ENCODE assay signal across 10 cellular contexts in genomic region chr20:49823152-49823847, GRCh38. TPM values are rescaled to one million over a fixed set of nuclear protein-coding genes. Genes with fewer than 3 reads are reported as not detected.
DNase-seq lines count a peak whose midpoint lies in the region; ATAC-seq and TF ChIP-seq lines count a peak whose summit lies in the region.
"Had no signal": no experiment of that assay in that cellular context is flagged by ENCODE, and none has a peak within 500 bp of the region (broad histone marks: within the 10 kb centered on the region; RNA-seq: fewer than 3 reads in every experiment).

No MANE protein-coding gene starts in this region.

- peak overlapping the region; percentile 69 for H3K27ac Mint-ChIP-seq in CD4-positive, alpha-beta T cell
- peak overlapping the region; percentile 68 for H3K27ac Mint-ChIP-seq in activated naive CD8-positive, alpha-beta T cell treated with anti-CD3 and anti-CD28 coated beads, Interleukin-2, amount 50 U/mL, for 24 hours
- H3K27ac Mint-ChIP-seq in naive B cell: peak overlapping the region; percentile 64 to 89 (median 74)

- no peak for TF ChIP-seq CTCF in CD4-positive, alpha-beta T cell (IDR thresholded peaks at IDR 0.05)
- no peak for TF ChIP-seq CTCF in adrenal gland (IDR thresholded peaks at IDR 0.05)

- DNase-seq in CD4-positive, alpha-beta T cell: no peak
- no peak for DNase-seq in activated naive CD8-positive, alpha-beta T cell treated with anti-CD3 and anti-CD28 coated beads, Interleukin-2, amount 50 U/mL, for 24 hours
- DNase-seq in naive B cell (peak; percentile 32), DMS79 treated with DMSO at 0.1 percent for 48 hours (lab: John Stamatoyannopoulos, UW) (no peak), T1000 (lab: John Stamatoyannopoulos, UW) (no peak), cerebellum (ENCODE audit: low spot score) (no peak), adrenal gland (no peak)
- DNase-seq: Karpas-422, T-helper 9 cell had no signal

- H3K27ac ChIP-seq in CD4-positive, alpha-beta T cell (ENCODE audit: low read depth, low read length): peak overlapping the region; percentile 57
- H3K27ac ChIP-seq in KOPT-K1 (ENCODE audit: low read depth, low read length, poor library complexity, severe bottlenecking) (peak overlapping the region; percentile 73), adrenal gland (peak overlapping the region in 2 of 5 donors; percentile 1 to 26)

- POLR2A ChIA-PET in CD4-positive, alpha-beta T cell (lab: Charles Lee): interaction anchor here (0.6 to 2.6 kb wide), 3 partner anchors 10 to 855 kb away, joined by 3 to 18 read pairs (median 3); partner anchors contain the start of gene SLC9A8

- CTCF ChIA-PET in CD4-positive, alpha-beta T cell (lab: Charles Lee): interaction anchor here (0.7 kb wide), 1 partner anchor 22 kb away, joined by 3 read pairs; no protein-coding TSS in a partner anchor

- no peaks in the 10 kb centered on the region for H3K9me3 ChIP-seq in CD4-positive, alpha-beta T cell (ENCODE audit: control insufficient read depth, low read length)
- H3K9me3 ChIP-seq in KOPT-K1 (ENCODE audit: insufficient read depth, low read length, poor library complexity, severe bottlenecking) (no peaks in the 10 kb centered on the region), adrenal gland (replicated peaks in 1 of 3) (no peaks in the 10 kb centered on the region)

- H3K9me3 Mint-ChIP-seq in CD4-positive, alpha-beta T cell: no peaks in the 10 kb centered on the region
- H3K9me3 Mint-ChIP-seq in activated naive CD8-positive, alpha-beta T cell treated with anti-CD3 and anti-CD28 coated beads, Interleukin-2, amount 50 U/mL, for 24 hours: no peaks in the 10 kb centered on the region
- no peaks in the 10 kb centered on the region for H3K9me3 Mint-ChIP-seq in naive B cell

- intact Hi-C loops in CD4-positive, alpha-beta T cell (cut with DNase I, micrococcal nuclease): no loop called here
- intact Hi-C loops in adrenal gland (cut with DNase I): loop anchor here in 1 of 2 donors (10.0 kb wide), 1 partner anchor 108 kb away; the partner anchor contains the start of gene B4GALT5

- peaks cover 77% of the 10 kb centered on the region for H3K36me3 Mint-ChIP-seq in CD4-positive, alpha-beta T cell (ENCODE audit: low read depth)
- peaks cover 50% of the 10 kb centered on the region for H3K36me3 Mint-ChIP-seq in activated naive CD8-positive, alpha-beta T cell treated with anti-CD3 and anti-CD28 coated beads, Interleukin-2, amount 50 U/mL, for 24 hours (ENCODE audit: low read depth)
- H3K36me3 Mint-ChIP-seq in naive B cell: peaks cover 9% of the 10 kb centered on the region in 2 donors

- TF ChIP-seq POLR2A in adrenal gland (IDR thresholded peaks at IDR 0.05): no peak

- H3K4me1 Mint-ChIP-seq in CD4-positive, alpha-beta T cell (ENCODE audit: low read depth): peaks cover 54% of the 10 kb centered on the region
- peaks cover 48% of the 10 kb centered on the region for H3K4me1 Mint-ChIP-seq in activated naive CD8-positive, alpha-beta T cell treated with anti-CD3 and anti-CD28 coated beads, Interleukin-2, amount 50 U/mL, for 24 hours
- peaks cover 25 to 41% (median 39%) of the 10 kb centered on the region in 3 donors for H3K4me1 Mint-ChIP-seq in naive B cell

- WGBS in adrenal gland, 4 donors: 31 to 48% (median 44%) methylated on average over 2 of the region's 2 CpGs

- H3K4me1 ChIP-seq in adrenal gland (replicated peaks in 1 of 2): peaks cover 7 to 25% of the 10 kb centered on the region in 2 donors

- no peaks in the 10 kb centered on the region for H3K27me3 Mint-ChIP-seq in CD4-positive, alpha-beta T cell
- no peaks in the 10 kb centered on the region for H3K27me3 Mint-ChIP-seq in activated naive CD8-positive, alpha-beta T cell treated with anti-CD3 and anti-CD28 coated beads, Interleukin-2, amount 50 U/mL, for 24 hours
- H3K27me3 Mint-ChIP-seq in naive B cell: no peaks in the 10 kb centered on the region

- H3K36me3 ChIP-seq in KOPT-K1 (ENCODE audit: insufficient read depth, low read length) (peaks cover 74% of the 10 kb centered on the region), adrenal gland (replicated peaks in 1 of 2) (peaks cover 0 to 16% of the 10 kb centered on the region in 2 donors)

- no peaks in the 10 kb centered on the region for H3K27me3 ChIP-seq in CD4-positive, alpha-beta T cell (ENCODE audit: control insufficient read depth, insufficient read depth, low read length)
- H3K27me3 ChIP-seq in adrenal gland: no peaks in the 10 kb centered on the region

- H3K4me3 Mint-ChIP-seq in CD4-positive, alpha-beta T cell: peak overlapping the region; percentile 42
- no peak overlapping the region for H3K4me3 Mint-ChIP-seq in activated naive CD8-positive, alpha-beta T cell treated with anti-CD3 and anti-CD28 coated beads, Interleukin-2, amount 50 U/mL, for 24 hours
- peak overlapping the region in 7 of 8 donors; percentile 0 to 69 (median 52) for H3K4me3 Mint-ChIP-seq in naive B cell

- peak; percentile 87 for ATAC-seq in CD4-positive, alpha-beta T cell (ENCODE audit: poor library complexity)
- peak; percentile 71 for ATAC-seq in activated naive CD8-positive, alpha-beta T cell treated with anti-CD3 and anti-CD28 coated beads, Interleukin-2, amount 50 U/mL, for 24 hours
- ATAC-seq in naive B cell (ENCODE audit: low read depth in 2 of 2): peak; percentile 88

- H3K4me3 ChIP-seq in adrenal gland: no peak overlapping the region

RNA-seq across cellular contexts. Expression of gene SLC9A8, which starts 10.7 kb away (rescaled TPM):
- total RNA-seq in CD4-positive, alpha-beta T cell: 10 to 100 TPM; 29.5 to 30.2 TPM
- polyA plus RNA-seq in naive B cell (ENCODE audit: low read depth in 6 of 6) (10 to 100 TPM in 3 of 6 donors, 1 to 10 TPM in 3; 6.4 to 14.2 (median 10.7) TPM), adrenal gland (10 to 100 TPM; 15.5 to 19.1 (median 17.0) TPM)
- total RNA-seq in cerebellum (8.7 TPM), adrenal gland (10 to 100 TPM; 12.4 to 23.3 (median 18.1) TPM)
